In genomic region chr16:78553268-78554044, GRCh38 we compare ENCODE assay signal across 16 cellular contexts.
"Had no signal": no experiment of that assay in that cellular context is flagged by ENCODE, and none has a peak within 500 bp of the region (broad histone marks: within the 10 kb centered on the region; RNA-seq: fewer than 3 reads in every experiment).

No MANE protein-coding gene starts in this region.

- H3K4me3 ChIP-seq: ascending aorta, dorsolateral prefrontal cortex, esophagus muscularis mucosa, lung, stomach, thoracic aorta had no signal

- H3K27me3 ChIP-seq: ascending aorta, dorsolateral prefrontal cortex, esophagus muscularis mucosa, stomach had no signal

- DNase-seq: activated CD4-positive, alpha-beta T cell treated with anti-CD3 and anti-CD28 coated beads for 36 hours; activated CD8-positive, alpha-beta memory T cell treated with anti-CD3 and anti-CD28 coated beads, Interleukin-2, amount 50 U/mL, for 4 hours; activated CD8-positive, alpha-beta T cell treated with anti-CD3 and anti-CD28 coated beads for 36 hours; activated gamma-delta T cell treated with Interleukin-2 at 50 U/mL for 16 hours; activated naive CD8-positive, alpha-beta T cell treated with anti-CD3 and anti-CD28 coated beads, Interleukin-2, amount 50 U/mL, for 24 hours; activated T-cell treated with anti-CD3 and anti-CD28 coated beads, Interleukin-2, amount 50 U/mL, for 72 hours; dorsolateral prefrontal cortex; hypothalamus; immature natural killer cell; naive thymus-derived CD8-positive, alpha-beta T cell; stimulated activated CD4-positive, alpha-beta T cell treated with anti-CD3 and anti-CD28 coated beads, Interleukin-4, amount 100 ng/mL, for 4 hours; stomach had no signal

- H3K27ac Mint-ChIP-seq: activated CD4-positive, alpha-beta T cell treated with anti-CD3 and anti-CD28 coated beads for 36 hours; activated CD8-positive, alpha-beta T cell treated with anti-CD3 and anti-CD28 coated beads for 36 hours; activated naive CD8-positive, alpha-beta T cell treated with anti-CD3 and anti-CD28 coated beads, Interleukin-2, amount 50 U/mL, for 24 hours; activated T-cell treated with anti-CD3 and anti-CD28 coated beads, Interleukin-2, amount 50 U/mL, for 72 hours; immature natural killer cell had no signal

- H3K4me3 Mint-ChIP-seq: activated CD4-positive, alpha-beta T cell treated with anti-CD3 and anti-CD28 coated beads for 36 hours; activated CD8-positive, alpha-beta T cell treated with anti-CD3 and anti-CD28 coated beads for 36 hours; activated naive CD8-positive, alpha-beta T cell treated with anti-CD3 and anti-CD28 coated beads, Interleukin-2, amount 50 U/mL, for 24 hours; activated T-cell treated with anti-CD3 and anti-CD28 coated beads, Interleukin-2, amount 50 U/mL, for 72 hours; naive thymus-derived CD8-positive, alpha-beta T cell had no signal

- ATAC-seq: activated CD4-positive, alpha-beta T cell treated with anti-CD3 and anti-CD28 coated beads for 36 hours; activated CD8-positive, alpha-beta T cell treated with anti-CD3 and anti-CD28 coated beads for 36 hours; activated naive CD8-positive, alpha-beta T cell treated with anti-CD3 and anti-CD28 coated beads, Interleukin-2, amount 50 U/mL, for 24 hours; activated T-cell treated with anti-CD3 and anti-CD28 coated beads, Interleukin-2, amount 50 U/mL, for 72 hours; naive thymus-derived CD8-positive, alpha-beta T cell had no signal

- H3K36me3 ChIP-seq: ascending aorta, esophagus muscularis mucosa, stomach, thoracic aorta had no signal

- H3K27me3 Mint-ChIP-seq: activated CD4-positive, alpha-beta T cell treated with anti-CD3 and anti-CD28 coated beads for 36 hours; activated CD8-positive, alpha-beta T cell treated with anti-CD3 and anti-CD28 coated beads for 36 hours; activated naive CD8-positive, alpha-beta T cell treated with anti-CD3 and anti-CD28 coated beads, Interleukin-2, amount 50 U/mL, for 24 hours; naive thymus-derived CD8-positive, alpha-beta T cell had no signal

- H3K9me3 Mint-ChIP-seq: activated CD8-positive, alpha-beta T cell treated with anti-CD3 and anti-CD28 coated beads for 36 hours; activated naive CD8-positive, alpha-beta T cell treated with anti-CD3 and anti-CD28 coated beads, Interleukin-2, amount 50 U/mL, for 24 hours; activated T-cell treated with anti-CD3 and anti-CD28 coated beads, Interleukin-2, amount 50 U/mL, for 72 hours; immature natural killer cell had no signal

- H3K9me3 ChIP-seq: ascending aorta, esophagus muscularis mucosa, stomach, thoracic aorta had no signal

- H3K4me1 ChIP-seq: ascending aorta, esophagus muscularis mucosa, stomach had no signal
